ENCODE assay signal across 1 cellular context in genomic region chr17:61385091-61385868, GRCh38.
TF ChIP-seq lines count a peak whose summit lies in the region.

No MANE protein-coding gene starts in this region.

TF ChIP-seq in K562, 482 proteins besides CTCF, POLR2A, EP300 and RAD21 (continued from another document):
- no peak for TF ChIP-seq ARID3B (CRISPR knock-in tag; IDR thresholded peaks at IDR 0.05; ENCODE audit: borderline replicate concordance)
- no peak for TF ChIP-seq GTF2A2 (tag; IDR thresholded peaks at IDR 0.05)
- TF ChIP-seq ZBTB8A (IDR thresholded peaks at IDR 0.05; ENCODE audit: partially characterized antibody), result no peak
- TF ChIP-seq TFE3 (CRISPR knock-in tag; IDR thresholded peaks at IDR 0.05), result peak; percentile 90
- TF ChIP-seq HLTF (IDR thresholded peaks at IDR 0.05), result no peak
- TF ChIP-seq ZNF668 (CRISPR knock-in tag; IDR thresholded peaks at IDR 0.05), result no peak
- TF ChIP-seq TOE1 (IDR thresholded peaks at IDR 0.05; ENCODE audit: borderline replicate concordance), result peak; percentile 76
- no peak for TF ChIP-seq TOE1 (CRISPR knock-in tag; IDR thresholded peaks at IDR 0.05; ENCODE audit: borderline replicate concordance, low read depth)
- no peak for TF ChIP-seq NBN (IDR thresholded peaks at IDR 0.05; ENCODE audit: low read depth)
- no peak for TF ChIP-seq PATZ1 (CRISPR knock-in tag; IDR thresholded peaks at IDR 0.05; ENCODE audit: borderline replicate concordance)
- no peak for TF ChIP-seq PHB2 (IDR thresholded peaks at IDR 0.05; ENCODE audit: low read depth)
- TF ChIP-seq PHB (CRISPR knock-in tag; IDR thresholded peaks at IDR 0.05), result no peak
- TF ChIP-seq RAD51 (IDR thresholded peaks at IDR 0.05; ENCODE audit: borderline replicate concordance, low read depth), result peak; percentile 72
- TF ChIP-seq ZNF436 (CRISPR knock-in tag; IDR thresholded peaks at IDR 0.05), result no peak
- TF ChIP-seq BHLHE40 (IDR thresholded peaks at IDR 0.05; ENCODE audit: low read length), result no peak
- no peak for TF ChIP-seq RNF2 (IDR thresholded peaks at IDR 0.05)
- no peak for TF ChIP-seq TBL1XR1 (IDR thresholded peaks at IDR 0.05; ENCODE audit: low read length in 2 of 2)
- no peak for TF ChIP-seq PYGO2 (tag; IDR thresholded peaks at IDR 0.05)
- peak; percentile 59 for TF ChIP-seq USF2 (CRISPR knock-in tag; IDR thresholded peaks at IDR 0.05)
- TF ChIP-seq ZZZ3 (IDR thresholded peaks at IDR 0.05), result no peak
- no peak for TF ChIP-seq YBX1 (IDR thresholded peaks at IDR 0.05)
- no peak for TF ChIP-seq KLF10 (CRISPR knock-in tag; IDR thresholded peaks at IDR 0.05)
- TF ChIP-seq SUPT5H (IDR thresholded peaks at IDR 0.05), result no peak
- no peak for TF ChIP-seq ZNF140 (CRISPR knock-in tag; IDR thresholded peaks at IDR 0.05)
- no peak for TF ChIP-seq HBP1 (CRISPR knock-in tag; IDR thresholded peaks at IDR 0.05)
- TF ChIP-seq USF1 (CRISPR knock-in tag; IDR thresholded peaks at IDR 0.05), result peak; percentile 28; the same call in 1 of the 2 replicates
- peak in 1 of 3 experiments; percentile 61; a peak in 1 of 6 replicates for TF ChIP-seq ZBTB11 (CRISPR knock-in tag; IDR thresholded peaks at IDR 0.05)
- no peak for TF ChIP-seq KDM5B (IDR thresholded peaks at IDR 0.05; ENCODE audit: insufficient replicate concordance, low read depth, low read length)
- TF ChIP-seq DNMT1 (IDR thresholded peaks at IDR 0.05), result no peak
- TF ChIP-seq SRSF1 (IDR thresholded peaks at IDR 0.05; ENCODE audit: low read depth, low read length), result no peak
- no peak for TF ChIP-seq PRPF4 (IDR thresholded peaks at IDR 0.05; ENCODE audit: insufficient read depth, low read depth, low read length, poor library complexity, severe bottlenecking)
- no peak for TF ChIP-seq RBFOX2 (IDR thresholded peaks at IDR 0.05; ENCODE audit: low read depth, low read length)
- no peak for TF ChIP-seq ZNF175 (CRISPR knock-in tag; IDR thresholded peaks at IDR 0.05; ENCODE audit: low read depth)
- no peak for TF ChIP-seq ZNF24 (IDR thresholded peaks at IDR 0.05)
- peak; percentile 29 for TF ChIP-seq CBFA2T2 (conservative IDR thresholded peaks at IDR 0.05)
